Comparison of ENCODE assay signal across 1 cellular context in the genomic region with DNA sequence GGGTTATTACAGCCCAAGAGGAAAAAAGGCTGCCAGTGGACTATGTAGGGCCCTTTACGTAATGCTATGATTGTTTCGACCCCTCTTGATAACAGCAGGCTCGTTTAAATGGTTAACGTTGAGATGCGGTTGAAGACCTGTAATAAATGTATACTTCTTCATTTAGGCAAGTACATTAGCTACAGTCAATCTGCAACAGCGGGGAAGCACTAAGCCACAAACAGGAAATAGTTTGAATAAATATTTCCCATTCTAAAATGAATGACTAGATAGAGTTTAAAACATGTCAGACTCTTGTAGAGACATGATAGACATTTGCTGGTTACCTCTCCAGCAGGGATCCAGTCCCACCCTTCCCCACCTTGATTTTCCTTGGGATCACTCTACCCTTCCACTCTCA.
TF ChIP-seq lines count a peak whose summit lies in the region.

No MANE protein-coding gene starts in this region.

TF ChIP-seq in WTC11, 78 proteins besides CTCF, POLR2A, EP300 and RAD21 (continued from another document):
- TF ChIP-seq, protein P1, sequence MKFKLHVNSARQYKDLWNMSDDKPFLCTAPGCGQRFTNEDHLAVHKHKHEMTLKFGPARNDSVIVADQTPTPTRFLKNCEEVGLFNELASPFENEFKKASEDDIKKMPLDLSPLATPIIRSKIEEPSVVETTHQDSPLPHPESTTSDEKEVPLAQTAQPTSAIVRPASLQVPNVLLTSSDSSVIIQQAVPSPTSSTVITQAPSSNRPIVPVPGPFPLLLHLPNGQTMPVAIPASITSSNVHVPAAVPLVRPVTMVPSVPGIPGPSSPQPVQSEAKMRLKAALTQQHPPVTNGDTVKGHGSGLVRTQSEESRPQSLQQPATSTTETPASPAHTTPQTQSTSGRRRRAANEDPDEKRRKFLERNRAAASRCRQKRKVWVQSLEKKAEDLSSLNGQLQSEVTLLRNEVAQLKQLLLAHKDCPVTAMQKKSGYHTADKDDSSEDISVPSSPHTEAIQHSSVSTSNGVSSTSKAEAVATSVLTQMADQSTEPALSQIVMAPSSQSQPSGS (CRISPR knock-in tag; IDR thresholded peaks at IDR 0.05; ENCODE audit: borderline replicate concordance, low read depth) = no peak
- TF ChIP-seq, protein P2, sequence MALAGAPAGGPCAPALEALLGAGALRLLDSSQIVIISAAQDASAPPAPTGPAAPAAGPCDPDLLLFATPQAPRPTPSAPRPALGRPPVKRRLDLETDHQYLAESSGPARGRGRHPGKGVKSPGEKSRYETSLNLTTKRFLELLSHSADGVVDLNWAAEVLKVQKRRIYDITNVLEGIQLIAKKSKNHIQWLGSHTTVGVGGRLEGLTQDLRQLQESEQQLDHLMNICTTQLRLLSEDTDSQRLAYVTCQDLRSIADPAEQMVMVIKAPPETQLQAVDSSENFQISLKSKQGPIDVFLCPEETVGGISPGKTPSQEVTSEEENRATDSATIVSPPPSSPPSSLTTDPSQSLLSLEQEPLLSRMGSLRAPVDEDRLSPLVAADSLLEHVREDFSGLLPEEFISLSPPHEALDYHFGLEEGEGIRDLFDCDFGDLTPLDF (CRISPR knock-in tag; IDR thresholded peaks at IDR 0.05) = no peak
- TF ChIP-seq GRHL2 (CRISPR knock-in tag; IDR thresholded peaks at IDR 0.05; ENCODE audit: insufficient replicate concordance, severe bottlenecking) = no peak
- TF ChIP-seq, protein P3, sequence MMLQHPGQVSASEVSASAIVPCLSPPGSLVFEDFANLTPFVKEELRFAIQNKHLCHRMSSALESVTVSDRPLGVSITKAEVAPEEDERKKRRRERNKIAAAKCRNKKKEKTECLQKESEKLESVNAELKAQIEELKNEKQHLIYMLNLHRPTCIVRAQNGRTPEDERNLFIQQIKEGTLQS (CRISPR knock-in tag; conservative IDR thresholded peaks at IDR 0.05) = no peak
